Comparison of ENCODE assay signal across 16 cellular contexts in the genomic region with DNA sequence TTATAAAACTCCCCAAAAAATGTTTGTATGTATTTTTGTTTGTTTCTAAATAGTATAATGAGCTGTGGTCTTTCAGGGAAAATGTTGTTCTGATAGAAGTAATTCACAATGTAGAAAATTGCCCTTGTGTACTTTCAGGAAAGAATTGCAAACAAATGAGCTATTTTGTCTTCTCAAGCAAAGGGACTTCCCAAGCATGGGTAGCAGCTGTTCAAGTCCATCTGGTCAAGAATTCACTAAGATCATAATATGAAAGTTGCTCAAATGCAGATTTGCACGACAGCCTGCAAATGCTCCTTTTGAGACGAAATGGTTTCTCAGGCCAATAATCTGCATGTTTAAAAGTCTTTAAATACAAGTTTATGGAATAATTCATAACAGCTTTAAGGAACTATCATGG. TPM values are rescaled to one million over a fixed set of nuclear protein-coding genes. Genes with fewer than 3 reads are reported as not detected.
"Had no signal": no experiment of that assay in that cellular context is flagged by ENCODE, and none has a peak within 500 bp of the region (broad histone marks: within the 10 kb centered on the region; RNA-seq: fewer than 3 reads in every experiment).

No MANE protein-coding gene starts in this region.

- H3K4me3 ChIP-seq: breast epithelium, esophagus squamous epithelium, heart right ventricle had no signal

- H3K27ac Mint-ChIP-seq: activated CD8-positive, alpha-beta memory T cell treated with anti-CD3 and anti-CD28 coated beads, Interleukin-2, amount 10 ng/mL, durations not matched to agents 7 days and 5 days; activated naive CD8-positive, alpha-beta T cell; activated T-cell treated with anti-CD3 and anti-CD28 coated beads, Interleukin-2, amount 50 U/mL, for 24 hours; stimulated activated naive CD8-positive, alpha-beta T cell treated with anti-CD3 and anti-CD28 coated beads, Interleukin-15, Interleukin-2, amounts not matched to agents 100 ng/mL and 50 ng/mL, for 24 hours had no signal

- DNase-seq: activated CD4-positive, alpha-beta T cell treated with anti-CD3 and anti-CD28 coated beads, Interleukin-2, amount 50 U/mL, for 48 hours; activated CD8-positive, alpha-beta memory T cell treated with anti-CD3 and anti-CD28 coated beads, Interleukin-2, amount 10 ng/mL, durations not matched to agents 7 days and 5 days; activated effector memory CD4-positive, alpha-beta T cell treated with anti-CD3 and anti-CD28 coated beads, Interleukin-2, amount 50 U/mL, for 16 hours; activated T-cell treated with anti-CD3 and anti-CD28 coated beads, Interleukin-2, amount 50 U/mL, for 24 hours; esophagus squamous epithelium; foreskin melanocyte; heart right ventricle; left ventricle myocardium superior; mesendoderm; stimulated activated CD4-positive, alpha-beta T cell treated with anti-CD3 and anti-CD28 coated beads, Interleukin-15, amount 100 ng/mL, for 24 hours; stimulated activated CD4-positive, alpha-beta T cell treated with anti-CD3 and anti-CD28 coated beads, Interleukin-4, amount 100 ng/mL, for 24 hours had no signal

- H3K4me3 Mint-ChIP-seq: activated CD8-positive, alpha-beta memory T cell treated with anti-CD3 and anti-CD28 coated beads, Interleukin-2, amount 10 ng/mL, durations not matched to agents 7 days and 5 days; activated naive CD8-positive, alpha-beta T cell; activated T-cell treated with anti-CD3 and anti-CD28 coated beads, Interleukin-2, amount 50 U/mL, for 24 hours; neural crest cell; stimulated activated naive CD8-positive, alpha-beta T cell treated with anti-CD3 and anti-CD28 coated beads, Interleukin-15, Interleukin-2, amounts not matched to agents 100 ng/mL and 50 ng/mL, for 24 hours had no signal

- H3K36me3 Mint-ChIP-seq: activated CD8-positive, alpha-beta memory T cell treated with anti-CD3 and anti-CD28 coated beads, Interleukin-2, amount 10 ng/mL, durations not matched to agents 7 days and 5 days; activated naive CD8-positive, alpha-beta T cell had no signal

- H3K4me1 Mint-ChIP-seq: activated CD8-positive, alpha-beta memory T cell treated with anti-CD3 and anti-CD28 coated beads, Interleukin-2, amount 10 ng/mL, durations not matched to agents 7 days and 5 days had no signal

- H3K9me3 Mint-ChIP-seq: activated T-cell treated with anti-CD3 and anti-CD28 coated beads, Interleukin-2, amount 50 U/mL, for 24 hours; neural crest cell; stimulated activated naive CD8-positive, alpha-beta T cell treated with anti-CD3 and anti-CD28 coated beads, Interleukin-15, Interleukin-2, amounts not matched to agents 100 ng/mL and 50 ng/mL, for 24 hours had no signal

- H3K27me3 ChIP-seq: breast epithelium, esophagus squamous epithelium had no signal

- H3K36me3 ChIP-seq: breast epithelium, esophagus squamous epithelium, heart right ventricle had no signal

- H3K27ac ChIP-seq: breast epithelium, esophagus squamous epithelium, heart right ventricle had no signal

- H3K9me3 ChIP-seq: breast epithelium, esophagus squamous epithelium, heart right ventricle had no signal

- ATAC-seq: activated CD4-positive, CD25-positive, alpha-beta regulatory T cell treated with anti-CD3 and anti-CD28 coated beads, Interleukin-2, amount 50 U/mL, for 24 hours; activated CD8-positive, alpha-beta memory T cell treated with anti-CD3 and anti-CD28 coated beads, Interleukin-2, amount 10 ng/mL, durations not matched to agents 7 days and 5 days; heart right ventricle; left ventricle myocardium superior had no signal

- H3K4me1 ChIP-seq: breast epithelium, esophagus squamous epithelium, heart right ventricle had no signal

RNA-seq across cellular contexts. Expression of a gene that starts 51.9 kb away (rescaled TPM):
- total RNA-seq: activated CD8-positive, alpha-beta memory T cell treated with anti-CD3 and anti-CD28 coated beads, Interleukin-2, amount 10 ng/mL, durations not matched to agents 7 days and 5 days had no signal
